ENCODE assay signal across 25 cellular contexts in the genomic region with DNA sequence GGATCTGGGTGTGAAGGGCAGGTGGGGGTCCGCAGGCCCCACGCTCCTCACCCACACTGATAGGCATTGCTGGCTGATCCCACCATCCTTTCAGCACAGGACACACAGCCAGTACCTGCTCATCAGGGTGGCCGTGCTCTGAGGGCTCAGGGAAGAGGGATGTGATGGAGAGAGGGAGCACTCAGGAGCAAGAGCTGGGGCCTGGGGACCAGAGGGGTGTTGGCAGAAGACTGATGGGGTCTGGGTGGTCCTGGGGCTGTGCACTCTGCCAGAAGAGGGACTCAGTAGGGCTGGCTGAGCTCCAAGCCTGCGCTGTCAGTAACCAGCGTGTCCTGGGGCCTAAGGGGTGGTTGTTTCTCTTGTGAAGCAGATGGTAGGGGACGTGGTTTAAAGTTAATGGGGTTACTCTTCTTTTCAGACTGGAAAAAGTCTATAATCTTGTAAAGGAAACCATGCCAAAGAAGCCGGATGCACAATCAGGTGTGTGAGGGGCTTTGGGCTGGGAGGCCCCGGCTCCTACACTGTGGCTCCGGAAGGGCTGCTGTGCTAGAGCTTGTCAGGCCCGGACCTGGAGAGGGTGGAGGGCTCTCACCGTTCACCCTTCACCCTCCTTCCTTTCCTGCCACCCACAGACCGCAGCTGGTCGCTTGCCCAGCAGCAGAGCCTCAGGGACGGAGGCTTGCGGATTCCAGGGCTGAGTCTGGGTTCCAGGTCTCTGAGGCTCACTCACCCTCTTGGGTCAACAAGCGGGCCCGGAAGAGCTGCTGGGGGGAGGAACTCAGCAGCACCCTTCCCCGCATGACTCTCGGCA. TPM values are rescaled to one million over a fixed set of nuclear protein-coding genes. Genes with fewer than 3 reads are reported as not detected.
DNase-seq lines count a peak whose midpoint lies in the region; ATAC-seq and TF ChIP-seq lines count a peak whose summit lies in the region.
"Had no signal": no experiment of that assay in that cellular context is flagged by ENCODE, and none has a peak within 500 bp of the region (broad histone marks: within the 10 kb centered on the region; RNA-seq: fewer than 3 reads in every experiment).

No MANE protein-coding gene starts in this region.

- H3K9me3 Mint-ChIP-seq in activated CD4-positive, alpha-beta T cell treated with anti-CD3 and anti-CD28 coated beads, Interleukin-2, amount 10 ng/mL, durations not matched to agents 7 days and 5 days = no peaks in the 10 kb centered on the region
- H3K9me3 Mint-ChIP-seq in stimulated activated naive CD8-positive, alpha-beta T cell treated with anti-CD3 and anti-CD28 coated beads, Interleukin-15, amount 100 ng/mL, for 72 hours = no peaks in the 10 kb centered on the region
- H3K9me3 Mint-ChIP-seq in naive thymus-derived CD4-positive, alpha-beta T cell = no peaks in the 10 kb centered on the region
- H3K9me3 Mint-ChIP-seq: activated T-helper 2 cell treated with anti-CD3 and anti-CD28 coated beads, Interferon-gamma antibody, Interleukin-2, Interleukin-4, amounts not matched to agents 10 μg/mL and 5 μg/mL and 100 μg/mL, durations not matched to agents 14 hours and 24 hours and 36 hours; mesothelial cell of epicardium; nephron had no signal

- POLR2A ChIA-PET in activated CD4-positive, alpha-beta T cell treated with anti-CD3 and anti-CD28 coated beads, Interleukin-2, amount 10 ng/mL, durations not matched to agents 7 days and 5 days (lab: Charles Lee) = no interaction called here
- POLR2A ChIA-PET in naive thymus-derived CD4-positive, alpha-beta T cell (lab: Charles Lee) = interaction anchor here (2.1 kb wide), 1 partner anchor 48 kb away, joined by 7 read pairs; no protein-coding TSS in a partner anchor

- CTCF ChIA-PET in activated CD4-positive, alpha-beta T cell treated with anti-CD3 and anti-CD28 coated beads, Interleukin-2, amount 10 ng/mL, durations not matched to agents 7 days and 5 days (lab: Charles Lee) = interaction anchor here (0.6 kb wide), 1 partner anchor 1134 kb away, joined by 4 read pairs; no protein-coding TSS in a partner anchor
- CTCF ChIA-PET in naive thymus-derived CD4-positive, alpha-beta T cell (lab: Charles Lee) = interaction anchor here (1.4 kb wide), 1 partner anchor 28 kb away, joined by 3 read pairs; no protein-coding TSS in a partner anchor

- peak overlapping the region; percentile 66 for H3K27ac Mint-ChIP-seq in activated CD4-positive, alpha-beta T cell treated with anti-CD3 and anti-CD28 coated beads, Interleukin-2, amount 10 ng/mL, durations not matched to agents 7 days and 5 days
- peak overlapping the region; percentile 82 to 90 for H3K27ac Mint-ChIP-seq in stimulated activated naive CD8-positive, alpha-beta T cell treated with anti-CD3 and anti-CD28 coated beads, Interleukin-15, amount 100 ng/mL, for 72 hours
- H3K27ac Mint-ChIP-seq in naive thymus-derived CD4-positive, alpha-beta T cell = peak overlapping the region in 6 of 9 donors; percentile 14 to 73 (median 50)
- H3K27ac Mint-ChIP-seq: activated T-helper 2 cell treated with anti-CD3 and anti-CD28 coated beads, Interferon-gamma antibody, Interleukin-2, Interleukin-4, amounts not matched to agents 10 μg/mL and 5 μg/mL and 100 μg/mL, durations not matched to agents 14 hours and 24 hours and 36 hours; mesothelial cell of epicardium; nephron had no signal

- peaks cover 9% of the 10 kb centered on the region for H3K4me1 Mint-ChIP-seq in activated CD4-positive, alpha-beta T cell treated with anti-CD3 and anti-CD28 coated beads, Interleukin-2, amount 10 ng/mL, durations not matched to agents 7 days and 5 days
- H3K4me1 Mint-ChIP-seq in stimulated activated naive CD8-positive, alpha-beta T cell treated with anti-CD3 and anti-CD28 coated beads, Interleukin-15, amount 100 ng/mL, for 72 hours = peaks cover 28% of the 10 kb centered on the region
- H3K4me1 Mint-ChIP-seq in naive thymus-derived CD4-positive, alpha-beta T cell = peaks cover under 1 to 13% (median 9%) of the 10 kb centered on the region in 7 donors
- H3K4me1 Mint-ChIP-seq: mesothelial cell of epicardium, nephron had no signal

- peaks cover 28% of the 10 kb centered on the region for H3K36me3 Mint-ChIP-seq in activated CD4-positive, alpha-beta T cell treated with anti-CD3 and anti-CD28 coated beads, Interleukin-2, amount 10 ng/mL, durations not matched to agents 7 days and 5 days (ENCODE audit: low read depth)
- H3K36me3 Mint-ChIP-seq in naive thymus-derived CD4-positive, alpha-beta T cell = peaks cover 0 to 40% (median 9%) of the 10 kb centered on the region in 5 donors

- H3K4me1 ChIP-seq in naive thymus-derived CD4-positive, alpha-beta T cell (ENCODE audit: control insufficient read depth in 2 of 2, insufficient read depth in 2 of 2, low read length in 2 of 2) = no peaks in the 10 kb centered on the region
- no peaks in the 10 kb centered on the region for H3K4me1 ChIP-seq in BE2C
- H3K4me1 ChIP-seq: HAP-1, psoas muscle, thyroid gland had no signal

- no peak for TF ChIP-seq CTCF in BE2C (IDR thresholded peaks at IDR 0.05; ENCODE audit: low read depth, low read length)

- intact Hi-C loops in naive thymus-derived CD4-positive, alpha-beta T cell (cut with micrococcal nuclease) = loop anchor here in 1 of 2 donors (10.0 kb wide), 1 partner anchor 1020 kb away; no protein-coding TSS in a partner anchor

- no peaks in the 10 kb centered on the region for H3K9me3 ChIP-seq in naive thymus-derived CD4-positive, alpha-beta T cell (ENCODE audit: control insufficient read depth in 2 of 3, low read length in 3 of 3)
- no peaks in the 10 kb centered on the region for H3K9me3 ChIP-seq in BE2C
- H3K9me3 ChIP-seq: HAP-1, psoas muscle, thyroid gland had no signal

- DNase-seq in activated CD4-positive, alpha-beta T cell treated with anti-CD3 and anti-CD28 coated beads, Interleukin-2, amount 10 ng/mL, durations not matched to agents 7 days and 5 days = no peak
- DNase-seq in activated CD4-positive, alpha-beta T cell treated with anti-CD3 and anti-CD28 coated beads for 4 hours = no peak
- DNase-seq in stimulated activated naive CD8-positive, alpha-beta T cell treated with anti-CD3 and anti-CD28 coated beads, Interleukin-15, amount 100 ng/mL, for 72 hours = no peak
- DNase-seq in stimulated activated naive CD8-positive, alpha-beta T cell treated with anti-CD3 and anti-CD28 coated beads, Interleukin-15, Interleukin-2, amounts not matched to agents 100 U/mL and 50 U/mL, for 24 hours = no peak
- DNase-seq in naive thymus-derived CD4-positive, alpha-beta T cell = no peak
- DNase-seq in OCI-M1 (lab: John Stamatoyannopoulos, UW) (no peak), BE2C (no peak), NCI-H1694 treated with DMSO at 0.1 percent for 48 hours (lab: John Stamatoyannopoulos, UW) (no peak)
- DNase-seq: activated CD4-positive, alpha-beta T cell treated with anti-CD3 and anti-CD28 coated beads, Interleukin-2, amount 50 U/mL, for 4 hours; amygdala; DMS79; NCI-H146; NCI-H526; psoas muscle; RPMI8226; stimulated activated CD4-positive, alpha-beta T cell treated with anti-CD3 and anti-CD28 coated beads, Interleukin-1b, Interleukin-23, amount 100 ng/mL, for 48 hours; stimulated activated naive CD4-positive, alpha-beta T cell; thyroid gland had no signal

- no peak overlapping the region for H3K4me3 ChIP-seq in naive thymus-derived CD4-positive, alpha-beta T cell (ENCODE audit: low read length)
- H3K4me3 ChIP-seq in BE2C (ENCODE audit: low read depth, low read length) = no peak overlapping the region
- H3K4me3 ChIP-seq: GM12878, HAP-1, psoas muscle, skin epidermis, thyroid gland had no signal

- no peak overlapping the region for H3K4me3 Mint-ChIP-seq in activated CD4-positive, alpha-beta T cell treated with anti-CD3 and anti-CD28 coated beads, Interleukin-2, amount 10 ng/mL, durations not matched to agents 7 days and 5 days
- no peak overlapping the region for H3K4me3 Mint-ChIP-seq in stimulated activated naive CD8-positive, alpha-beta T cell treated with anti-CD3 and anti-CD28 coated beads, Interleukin-15, amount 100 ng/mL, for 72 hours
- no peak overlapping the region for H3K4me3 Mint-ChIP-seq in naive thymus-derived CD4-positive, alpha-beta T cell
- H3K4me3 Mint-ChIP-seq: mesothelial cell of epicardium, nephron had no signal

- ATAC-seq in stimulated activated naive CD8-positive, alpha-beta T cell treated with anti-CD3 and anti-CD28 coated beads, Interleukin-15, amount 100 ng/mL, for 72 hours = no peak
- ATAC-seq in stimulated activated naive CD8-positive, alpha-beta T cell treated with anti-CD3 and anti-CD28 coated beads, Interleukin-15, Interleukin-2, amounts not matched to agents 100 U/mL and 50 U/mL, for 24 hours = no peak
- no peak for ATAC-seq in naive thymus-derived CD4-positive, alpha-beta T cell
- ATAC-seq: GM12878 had no signal

- no peaks in the 10 kb centered on the region for H3K27me3 ChIP-seq in naive thymus-derived CD4-positive, alpha-beta T cell (ENCODE audit: control insufficient read depth in 2 of 2, insufficient read depth in 2 of 2, low read length in 2 of 2)
- no peaks in the 10 kb centered on the region for H3K27me3 ChIP-seq in BE2C
- H3K27me3 ChIP-seq: thyroid gland had no signal

- H3K27me3 Mint-ChIP-seq in activated CD4-positive, alpha-beta T cell treated with anti-CD3 and anti-CD28 coated beads, Interleukin-2, amount 10 ng/mL, durations not matched to agents 7 days and 5 days = no peaks in the 10 kb centered on the region
- H3K27me3 Mint-ChIP-seq in stimulated activated naive CD8-positive, alpha-beta T cell treated with anti-CD3 and anti-CD28 coated beads, Interleukin-15, amount 100 ng/mL, for 72 hours = no peaks in the 10 kb centered on the region
- H3K27me3 Mint-ChIP-seq in naive thymus-derived CD4-positive, alpha-beta T cell = no peaks in the 10 kb centered on the region

- no peak overlapping the region for H3K27ac ChIP-seq in naive thymus-derived CD4-positive, alpha-beta T cell (ENCODE audit: low read depth, low read length)
- H3K27ac ChIP-seq: 22Rv1, psoas muscle, skin epidermis, thyroid gland had no signal

- H3K36me3 ChIP-seq in naive thymus-derived CD4-positive, alpha-beta T cell (ENCODE audit: control insufficient read depth in 2 of 3, insufficient read depth in 3 of 3, low read length in 3 of 3) = peaks cover 8 to 96% (median 37%) of the 10 kb centered on the region in 3 experiments
- peaks cover 46% of the 10 kb centered on the region for H3K36me3 ChIP-seq in BE2C

RNA-seq across cellular contexts. Expression of a gene that starts 27.8 kb away (rescaled TPM):
- total RNA-seq in activated CD4-positive, alpha-beta T cell treated with anti-CD3 and anti-CD28 coated beads, Interleukin-2, amount 10 ng/mL, durations not matched to agents 7 days and 5 days = 10 to 100 TPM; 52.4 to 54.3 TPM
- total RNA-seq in naive thymus-derived CD4-positive, alpha-beta T cell = 100 to 1,000 TPM in 4 of 5 experiments, 10 to 100 TPM in 1; 60.1 to 232 (median 112) TPM
- 10 to 100 TPM; 11.8 to 19.2 TPM for polyA plus RNA-seq in naive thymus-derived CD4-positive, alpha-beta T cell
- polyA plus RNA-seq in BE2C (2012; ENCODE audit: insufficient read depth, insufficient read length, low read depth) = 73.0 TPM

RNA-seq across cellular contexts. Expression of a gene that starts 49.4 kb away (rescaled TPM):
- total RNA-seq in activated CD4-positive, alpha-beta T cell treated with anti-CD3 and anti-CD28 coated beads, Interleukin-2, amount 10 ng/mL, durations not matched to agents 7 days and 5 days = 10 to 100 TPM; 43.5 to 45.4 TPM
- total RNA-seq in naive thymus-derived CD4-positive, alpha-beta T cell = 10 to 100 TPM; 28.7 to 91.9 (median 65.6) TPM
- 100 to 1,000 TPM in 1 of 2 donors, 10 to 100 TPM in 1; 66.0 to 115 TPM for polyA plus RNA-seq in naive thymus-derived CD4-positive, alpha-beta T cell
- polyA plus RNA-seq in BE2C (2012; ENCODE audit: insufficient read depth, insufficient read length, low read depth) = 18.9 TPM
